Comparison of ENCODE assay signal across 24 cellular contexts in the genomic region with DNA sequence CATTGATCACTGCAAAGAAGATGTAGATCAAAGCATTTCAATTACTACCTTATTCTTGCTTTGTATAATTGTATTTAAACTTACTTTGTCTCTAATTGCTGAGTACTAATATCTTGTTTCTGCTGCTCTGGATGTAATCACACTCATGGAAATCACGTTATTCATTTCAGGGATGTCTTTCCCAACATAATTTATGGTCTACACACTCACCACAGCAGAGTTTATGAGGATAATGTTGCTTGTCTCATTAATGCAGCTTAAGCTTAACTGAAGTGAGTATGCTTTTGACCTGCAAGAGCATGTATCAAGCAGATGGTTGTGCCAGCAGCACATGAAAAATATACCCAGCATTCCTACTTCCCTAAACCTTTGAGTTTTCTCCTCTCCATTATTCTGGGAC.
"Had no signal": no experiment of that assay in that cellular context is flagged by ENCODE, and none has a peak within 500 bp of the region (broad histone marks: within the 10 kb centered on the region; RNA-seq: fewer than 3 reads in every experiment).

No MANE protein-coding gene starts in this region.

- DNase-seq: activated CD4-positive, alpha-beta T cell treated with anti-CD3 and anti-CD28 coated beads for 4 hours; activated CD4-positive, alpha-beta T cell treated with anti-CD3 and anti-CD28 coated beads, Interleukin-2, amount 50 U/mL, for 48 hours; activated CD4-positive, CD25-positive, alpha-beta regulatory T cell; activated CD8-positive, alpha-beta memory T cell treated with anti-CD3 and anti-CD28 coated beads, Interleukin-2, amount 50 U/mL, for 48 hours; activated naive CD4-positive, alpha-beta T cell treated with anti-CD3 and anti-CD28 coated beads, Interleukin-2, amount 10 ng/mL, durations not matched to agents 7 days and 5 days; activated naive CD8-positive, alpha-beta T cell treated with anti-CD3 and anti-CD28 coated beads, Interleukin-2, amount 50 U/mL, for 24 hours; activated T-cell treated with anti-CD3 and anti-CD28 coated beads, Interleukin-2, amount 50 U/mL, for 4 hours; anterior cingulate cortex; body of pancreas; cortex of kidney; endodermal cell; esophagus squamous epithelium; head of caudate nucleus; pancreas; small intestine; stimulated activated CD4-positive, alpha-beta T cell treated with anti-CD3 and anti-CD28 coated beads, Interleukin-15, amount 100 ng/mL, for 24 hours; stimulated activated CD8-positive, alpha-beta memory T cell treated with anti-CD3 and anti-CD28 coated beads, Interleukin-4, amount 100 ng/mL, for 48 hours; stimulated activated naive CD4-positive, alpha-beta T cell; T-helper 17 cell; upper lobe of right lung had no signal

- H3K4me3 ChIP-seq: body of pancreas, cardiac muscle cell, esophagus squamous epithelium, gastroesophageal sphincter, pancreas, thoracic aorta, upper lobe of right lung had no signal

- H3K27me3 ChIP-seq: body of pancreas, cardiac muscle cell, esophagus squamous epithelium, gastroesophageal sphincter, neutrophil, pancreas, upper lobe of right lung had no signal

- H3K4me1 ChIP-seq: body of pancreas, esophagus squamous epithelium, gastroesophageal sphincter, pancreas, upper lobe of right lung had no signal

- H3K36me3 ChIP-seq: cardiac muscle cell, esophagus squamous epithelium, gastroesophageal sphincter, neutrophil, pancreas, thoracic aorta, upper lobe of right lung had no signal

- H3K27ac ChIP-seq: body of pancreas, cardiac muscle cell, esophagus squamous epithelium, gastroesophageal sphincter, neutrophil, pancreas, thoracic aorta, upper lobe of right lung had no signal

- H3K9me3 ChIP-seq: body of pancreas, esophagus squamous epithelium, gastroesophageal sphincter, neutrophil, pancreas, thoracic aorta, upper lobe of right lung had no signal
